8 cellular contexts compared by ENCODE assay signal in the genomic region with DNA sequence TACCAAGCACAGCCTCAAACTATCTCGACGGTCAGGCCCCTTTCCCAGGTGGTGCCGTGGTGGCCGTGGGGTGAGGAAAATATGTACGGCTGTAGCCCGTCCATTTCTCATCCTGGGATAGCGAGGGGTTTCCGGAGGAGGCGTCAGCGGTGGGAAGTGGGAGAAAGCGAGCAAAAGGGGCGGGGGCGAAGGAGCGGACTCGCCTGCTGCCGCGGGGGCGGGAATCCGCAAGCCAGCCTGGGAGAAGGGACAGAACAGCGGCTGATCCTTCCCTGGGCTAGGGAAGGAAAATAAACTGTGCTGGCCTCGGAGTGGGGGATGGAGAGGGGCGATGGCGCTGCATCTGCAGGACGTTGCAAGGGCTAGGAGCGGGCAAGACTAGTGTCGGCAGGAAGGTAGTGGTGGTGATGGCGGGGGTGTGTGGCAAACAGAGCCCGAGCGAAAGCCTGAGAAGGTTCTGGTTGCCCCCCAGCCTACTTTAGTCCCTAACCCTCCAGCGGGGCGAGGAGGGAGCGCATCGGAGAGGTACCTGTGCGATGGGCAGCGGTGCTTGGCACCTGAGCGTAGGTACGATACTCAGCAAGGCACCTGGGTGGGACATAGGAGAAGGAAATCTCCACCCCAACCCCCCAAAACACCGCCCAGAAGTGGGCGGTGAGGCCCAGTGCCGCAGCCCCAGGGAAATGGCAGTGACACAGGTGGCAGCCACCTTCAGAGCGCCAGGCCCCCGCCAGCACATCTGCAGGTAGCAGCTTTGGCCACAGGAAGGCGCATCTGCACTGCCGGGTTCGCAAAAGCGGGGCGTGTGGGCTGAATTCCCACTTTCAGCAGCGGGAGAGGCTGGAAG. TPM values are rescaled to one million over a fixed set of nuclear protein-coding genes. Genes with fewer than 3 reads are reported as not detected.
A peak's percentile ranks its signal among the peaks of the same experiment; 100 is the strongest.
DNase-seq lines count a peak whose midpoint lies in the region; ATAC-seq and TF ChIP-seq lines count a peak whose summit lies in the region.

No MANE protein-coding gene starts in this region.

- no peaks in the 10 kb centered on the region for H4K20me1 ChIP-seq in hepatocyte (ENCODE audit: insufficient read depth, poor library complexity, severe bottlenecking)

- no peaks in the 10 kb centered on the region for H3K79me2 ChIP-seq in hepatocyte

- no peaks in the 10 kb centered on the region for H3K9me2 ChIP-seq in hepatocyte (replicated peaks; ENCODE audit: insufficient read depth)

- peak overlapping the region; percentile 91 for H2AFZ ChIP-seq in hepatocyte

- no peak for TF ChIP-seq EP300 in gastroesophageal sphincter (IDR thresholded peaks at IDR 0.05)

- peak overlapping the region; percentile 96 for H3K4me2 ChIP-seq in hepatocyte

- H3K36me3 ChIP-seq in hepatocyte (replicated peaks; ENCODE audit: insufficient read depth, low read depth) (no peaks in the 10 kb centered on the region), gastroesophageal sphincter (no peaks in the 10 kb centered on the region)

- H3K9me3 ChIP-seq in hepatocyte (ENCODE audit: low read depth) (no peaks in the 10 kb centered on the region), gastroesophageal sphincter (no peaks in the 10 kb centered on the region)

- 4% methylated on average over 42 of the region's 48 CpGs for WGBS in hepatocyte (ENCODE audit: low lambda C conversion rate, missing lambda C conversion rate)
- WGBS in gastroesophageal sphincter (ENCODE audit: low coverage in 1 of 2), 2 donors = 2 to 6% methylated on average over 11 to 15 of the region's 48 CpGs

- H3K27ac ChIP-seq in hepatocyte (no peak overlapping the region), gastroesophageal sphincter (no peak overlapping the region)

- DNase-seq in NCI-H2029 (lab: John Stamatoyannopoulos, UW) = peak; percentile 48
- DNase-seq in NCI-H2029 treated with DMSO at 0.1 percent for 48 hours (lab: John Stamatoyannopoulos, UW) = no peak
- DNase-seq in NAMALWA (ENCODE audit: low spot score) = peak; percentile 69
- peak; percentile 19 for DNase-seq in activated CD4-positive, alpha-beta T cell treated with anti-CD3 and anti-CD28 coated beads, Interleukin-2, amount 50 U/mL, for 1 hour
- DNase-seq in hepatocyte (ENCODE audit: low spot score) = peak; percentile 75
- peak; percentile 49 for DNase-seq in stimulated activated CD8-positive, alpha-beta memory T cell treated with anti-CD3 and anti-CD28 coated beads, Interleukin-4, amount 100 ng/mL, for 48 hours

- TF ChIP-seq CTCF in hepatocyte (IDR thresholded peaks at IDR 0.05; ENCODE audit: poor library complexity) = peak; percentile 51
- TF ChIP-seq CTCF in gastroesophageal sphincter (IDR thresholded peaks at IDR 0.05) = peak in 2 of 4 experiments; percentile 43 to 85

- peaks cover 33% of the 10 kb centered on the region for H3K27me3 ChIP-seq in hepatocyte
- H3K27me3 ChIP-seq in gastroesophageal sphincter = peaks cover 62% of the 10 kb centered on the region

- peak overlapping the region; percentile 64 for H3K4me3 ChIP-seq in hepatocyte
- peak overlapping the region in 1 of 2 donors; percentile 37 for H3K4me3 ChIP-seq in gastroesophageal sphincter

- TF ChIP-seq POLR2A in gastroesophageal sphincter (IDR thresholded peaks at IDR 0.05) = no peak

- H3K4me1 ChIP-seq in hepatocyte (ENCODE audit: insufficient read depth) = peaks cover 4% of the 10 kb centered on the region
- peaks cover 0 to 19% (median 8%) of the 10 kb centered on the region in 3 donors for H3K4me1 ChIP-seq in gastroesophageal sphincter

- ATAC-seq in GM21717 (IDR thresholded peaks at IDR 0.05; ENCODE audit: unreplicated experiment) = no peak
- ATAC-seq in gastroesophageal sphincter = no peak

RNA-seq across cellular contexts. Expression of a gene that starts 49.9 kb away (rescaled TPM):
- total RNA-seq in hepatocyte (0.36 TPM in 1 of 2 replicates, not detected in the other), gastroesophageal sphincter (1 to 10 TPM in 1 of 4 donors, under 1 TPM in 2, not detected in 1; 0.66 to 2.8 (median 0.67) TPM)
- polyA plus RNA-seq in hepatocyte = 0.16 and 0.35 TPM in 2 replicates
